In the genomic region with DNA sequence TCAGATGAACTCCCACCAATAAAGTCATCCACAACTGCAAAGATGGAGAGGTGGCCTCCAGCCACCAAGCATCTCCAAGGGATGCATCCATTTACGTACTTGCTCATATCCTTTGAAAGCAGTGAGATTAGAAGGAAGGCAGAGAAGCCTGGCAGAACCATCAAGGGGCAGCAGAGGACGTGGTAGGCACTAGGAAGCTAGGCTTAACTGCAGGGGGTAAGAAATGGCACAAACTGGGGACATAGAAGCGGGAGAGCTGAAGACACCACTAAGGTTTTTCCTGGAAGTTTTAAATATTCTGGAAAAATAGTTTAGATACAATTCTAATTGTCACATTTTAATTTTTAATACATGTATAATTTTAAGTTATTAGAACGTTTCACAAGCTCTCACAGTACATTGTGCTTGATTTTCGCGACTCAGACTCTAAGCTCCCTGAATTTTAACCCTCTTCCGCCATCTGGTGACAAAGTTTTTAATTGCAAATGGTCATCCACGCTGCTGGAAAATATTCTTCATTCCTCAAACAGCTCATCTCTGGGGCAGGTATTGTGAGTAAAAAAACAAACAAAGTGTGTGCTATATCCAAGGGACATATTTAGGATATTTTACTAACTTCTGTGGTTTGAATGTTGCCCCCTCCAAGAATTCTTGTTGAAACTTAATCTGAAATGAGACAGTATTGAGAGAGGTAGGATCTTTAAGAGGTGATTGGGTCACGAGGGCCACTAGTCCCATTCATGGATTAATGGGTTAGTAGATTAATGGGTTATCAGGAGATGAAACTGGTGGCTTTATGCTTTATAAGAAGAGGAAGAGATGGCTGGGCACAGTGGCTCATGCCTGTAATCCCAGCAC, we compare ENCODE assay signal across 8 cellular contexts. TPM values are rescaled to one million over a fixed set of nuclear protein-coding genes. Genes with fewer than 3 reads are reported as not detected.
A peak's percentile ranks its signal among the peaks of the same experiment; 100 is the strongest.
DNase-seq lines count a peak whose midpoint lies in the region; ATAC-seq and TF ChIP-seq lines count a peak whose summit lies in the region.

No MANE protein-coding gene starts in this region.

- H3K4me2 ChIP-seq in OCI-LY1 (ENCODE audit: low read length) (no peak overlapping the region), parathyroid adenoma (ENCODE audit: low read length) (no peak overlapping the region)

- no peaks in the 10 kb centered on the region for H3K79me2 ChIP-seq in OCI-LY1 (ENCODE audit: insufficient read depth, low read length)
- peaks cover 4% of the 10 kb centered on the region for H3K79me2 ChIP-seq in parathyroid adenoma

- peak; percentile 60 for DNase-seq in ELF-1 (ENCODE audit: low read depth, low spot score)
- DNase-seq in activated naive CD4-positive, alpha-beta T cell treated with anti-CD3 and anti-CD28 coated beads for 36 hours = peak; percentile 75

- H3K36me3 ChIP-seq in OCI-LY1 (ENCODE audit: insufficient read depth, low read length) = peaks cover 15% of the 10 kb centered on the region
- peaks cover 0 to 13% of the 10 kb centered on the region in 2 donors for H3K36me3 ChIP-seq in gastroesophageal sphincter
- H3K36me3 ChIP-seq in parathyroid adenoma (ENCODE audit: control insufficient read depth, insufficient read depth, low read length) = no peaks in the 10 kb centered on the region

- intact Hi-C loops in activated naive CD4-positive, alpha-beta T cell treated with anti-CD3 and anti-CD28 coated beads for 36 hours (cut with micrococcal nuclease) = loop anchor here (1.0 to 2.0 kb wide), 12 partner anchors 45 to 452 kb away; no protein-coding TSS in a partner anchor

- no peaks in the 10 kb centered on the region for H4K20me1 ChIP-seq in OCI-LY1 (ENCODE audit: insufficient read depth, low read length)

- H3K27ac ChIP-seq in OCI-LY1 (ENCODE audit: low read depth, low read length, poor library complexity, severe bottlenecking) (no peak overlapping the region), gastroesophageal sphincter (no peak overlapping the region), parathyroid adenoma (no peak overlapping the region)

- H3K36me3 Mint-ChIP-seq in activated naive CD4-positive, alpha-beta T cell treated with anti-CD3 and anti-CD28 coated beads for 36 hours (ENCODE audit: low read depth) = peaks cover 2% of the 10 kb centered on the region

- H3K27me3 ChIP-seq in OCI-LY1 (ENCODE audit: insufficient read depth, low read length) = no peaks in the 10 kb centered on the region
- H3K27me3 ChIP-seq in gastroesophageal sphincter = no peaks in the 10 kb centered on the region
- no peaks in the 10 kb centered on the region for H3K27me3 ChIP-seq in parathyroid adenoma (ENCODE audit: control insufficient read depth, insufficient read depth, low read length)

- H3K27me3 Mint-ChIP-seq in activated naive CD4-positive, alpha-beta T cell treated with anti-CD3 and anti-CD28 coated beads for 36 hours (ENCODE audit: low read depth) = no peaks in the 10 kb centered on the region

- CTCF ChIA-PET in activated naive CD4-positive, alpha-beta T cell treated with anti-CD3 and anti-CD28 coated beads for 36 hours (lab: Charles Lee) = interaction anchor here (0.6 to 4.2 kb wide), 55 partner anchors 9 to 1094 kb away, joined by 3 to 53 read pairs (median 4); partner anchors contain the start of gene SLC14A1

- H3K9me3 ChIP-seq in OCI-LY1 (ENCODE audit: low read length) = no peaks in the 10 kb centered on the region
- no peaks in the 10 kb centered on the region for H3K9me3 ChIP-seq in gastroesophageal sphincter
- no peaks in the 10 kb centered on the region for H3K9me3 ChIP-seq in parathyroid adenoma (ENCODE audit: control insufficient read depth, low read length)

- WGBS in gastroesophageal sphincter (ENCODE audit: low coverage in 1 of 2), 2 donors = 19 to 26% methylated on average over 7 to 9 of the region's 9 CpGs

- H3K9ac ChIP-seq in OCI-LY1 (ENCODE audit: low read length) = no peak overlapping the region
- no peak overlapping the region for H3K9ac ChIP-seq in parathyroid adenoma

- no peaks in the 10 kb centered on the region for H3K9me2 ChIP-seq in OCI-LY1 (ENCODE audit: low read depth, low read length)

- H3F3A ChIP-seq in OCI-LY1 (ENCODE audit: insufficient read depth, low read length) = no peaks in the 10 kb centered on the region; the same call in 1 of the 2 replicates

- TF ChIP-seq CTCF in OCI-LY1 (IDR thresholded peaks at IDR 0.05; ENCODE audit: low read length) = peak; percentile 63
- TF ChIP-seq CTCF in gastroesophageal sphincter (IDR thresholded peaks at IDR 0.05) = peak in 3 of 4 experiments; percentile 66 to 74 (median 66)
- peak; percentile 70 for TF ChIP-seq CTCF in parathyroid adenoma (IDR thresholded peaks at IDR 0.05)

- H3K4me3 ChIP-seq in OCI-LY1 (ENCODE audit: low read depth, low read length, poor library complexity, severe bottlenecking) (no peak overlapping the region), gastroesophageal sphincter (no peak overlapping the region), parathyroid adenoma (ENCODE audit: low read depth, low read length) (no peak overlapping the region)

- TF ChIP-seq RAD21 in Ishikawa (IDR thresholded peaks at IDR 0.05; ENCODE audit: low read depth) = peak; percentile 91

- H3K4me1 ChIP-seq in OCI-LY1 (ENCODE audit: insufficient read depth, low read length, severe bottlenecking) (no peaks in the 10 kb centered on the region), gastroesophageal sphincter (peaks cover 0 to 45% (median 9%) of the 10 kb centered on the region in 3 donors), parathyroid adenoma (peaks cover 8% of the 10 kb centered on the region)

- ATAC-seq in gastroesophageal sphincter = peak; percentile 37
- ATAC-seq in GM21367 (IDR thresholded peaks at IDR 0.05; ENCODE audit: unreplicated experiment) = no peak
- ATAC-seq in HG02840 (IDR thresholded peaks at IDR 0.05; ENCODE audit: low FRiP score, unreplicated experiment) = no peak

- peaks cover 40% of the 10 kb centered on the region for H3K4me1 Mint-ChIP-seq in activated naive CD4-positive, alpha-beta T cell treated with anti-CD3 and anti-CD28 coated beads for 36 hours (ENCODE audit: low read depth)

- H2AFZ ChIP-seq in OCI-LY1 (ENCODE audit: low read length) = no peak overlapping the region
- H2AFZ ChIP-seq in parathyroid adenoma = no peak overlapping the region

- H3K4me3 Mint-ChIP-seq in activated naive CD4-positive, alpha-beta T cell treated with anti-CD3 and anti-CD28 coated beads for 36 hours = no peak overlapping the region

- H3K9me3 Mint-ChIP-seq in activated naive CD4-positive, alpha-beta T cell treated with anti-CD3 and anti-CD28 coated beads for 36 hours = no peaks in the 10 kb centered on the region

- H3K27ac Mint-ChIP-seq in activated naive CD4-positive, alpha-beta T cell treated with anti-CD3 and anti-CD28 coated beads for 36 hours = no peak overlapping the region

- TF ChIP-seq POLR2A in gastroesophageal sphincter (IDR thresholded peaks at IDR 0.05) = no peak

- TF ChIP-seq EP300 in Ishikawa (IDR thresholded peaks at IDR 0.05; ENCODE audit: borderline replicate concordance) (no peak), gastroesophageal sphincter (IDR thresholded peaks at IDR 0.05) (no peak)

TF ChIP-seq in Ishikawa, 13 proteins besides CTCF, POLR2A, EP300 and RAD21:
- TF ChIP-seq, protein P1, sequence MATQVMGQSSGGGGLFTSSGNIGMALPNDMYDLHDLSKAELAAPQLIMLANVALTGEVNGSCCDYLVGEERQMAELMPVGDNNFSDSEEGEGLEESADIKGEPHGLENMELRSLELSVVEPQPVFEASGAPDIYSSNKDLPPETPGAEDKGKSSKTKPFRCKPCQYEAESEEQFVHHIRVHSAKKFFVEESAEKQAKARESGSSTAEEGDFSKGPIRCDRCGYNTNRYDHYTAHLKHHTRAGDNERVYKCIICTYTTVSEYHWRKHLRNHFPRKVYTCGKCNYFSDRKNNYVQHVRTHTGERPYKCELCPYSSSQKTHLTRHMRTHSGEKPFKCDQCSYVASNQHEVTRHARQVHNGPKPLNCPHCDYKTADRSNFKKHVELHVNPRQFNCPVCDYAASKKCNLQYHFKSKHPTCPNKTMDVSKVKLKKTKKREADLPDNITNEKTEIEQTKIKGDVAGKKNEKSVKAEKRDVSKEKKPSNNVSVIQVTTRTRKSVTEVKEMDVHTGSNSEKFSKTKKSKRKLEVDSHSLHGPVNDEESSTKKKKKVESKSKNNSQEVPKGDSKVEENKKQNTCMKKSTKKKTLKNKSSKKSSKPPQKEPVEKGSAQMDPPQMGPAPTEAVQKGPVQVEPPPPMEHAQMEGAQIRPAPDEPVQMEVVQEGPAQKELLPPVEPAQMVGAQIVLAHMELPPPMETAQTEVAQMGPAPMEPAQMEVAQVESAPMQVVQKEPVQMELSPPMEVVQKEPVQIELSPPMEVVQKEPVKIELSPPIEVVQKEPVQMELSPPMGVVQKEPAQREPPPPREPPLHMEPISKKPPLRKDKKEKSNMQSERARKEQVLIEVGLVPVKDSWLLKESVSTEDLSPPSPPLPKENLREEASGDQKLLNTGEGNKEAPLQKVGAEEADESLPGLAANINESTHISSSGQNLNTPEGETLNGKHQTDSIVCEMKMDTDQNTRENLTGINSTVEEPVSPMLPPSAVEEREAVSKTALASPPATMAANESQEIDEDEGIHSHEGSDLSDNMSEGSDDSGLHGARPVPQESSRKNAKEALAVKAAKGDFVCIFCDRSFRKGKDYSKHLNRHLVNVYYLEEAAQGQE (IDR thresholded peaks at IDR 0.05; ENCODE audit: low read depth) = no peak
- no peak for TF ChIP-seq EGR1 (IDR thresholded peaks at IDR 0.05)
- no peak for TF ChIP-seq TEAD4 (IDR thresholded peaks at IDR 0.05)
- TF ChIP-seq YY1 (IDR thresholded peaks at IDR 0.05; ENCODE audit: low read depth) = no peak
TF ChIP-seq in Ishikawa: peak in this region for 0.

RNA-seq across cellular contexts. Expression of gene PSTPIP2, which starts 1.6 kb away (rescaled TPM):
- 10 to 100 TPM; 14.3 TPM for total RNA-seq in activated naive CD4-positive, alpha-beta T cell treated with anti-CD3 and anti-CD28 coated beads for 36 hours
- 10 to 100 TPM in 1 of 4 donors, 1 to 10 TPM in 3; 6.5 to 10.7 (median 8.7) TPM for total RNA-seq in gastroesophageal sphincter

RNA-seq across cellular contexts. Expression of gene ATP5F1A, which starts 24.4 kb away (rescaled TPM):
- 100 to 1,000 TPM; 467 TPM for total RNA-seq in activated naive CD4-positive, alpha-beta T cell treated with anti-CD3 and anti-CD28 coated beads for 36 hours
- total RNA-seq in gastroesophageal sphincter = 100 to 1,000 TPM; 461 to 688 (median 605) TPM

RNA-seq across cellular contexts. Expression of gene HAUS1, which starts 30.5 kb away (rescaled TPM):
- 10 to 100 TPM; 59.4 to 60.9 TPM for total RNA-seq in activated naive CD4-positive, alpha-beta T cell treated with anti-CD3 and anti-CD28 coated beads for 36 hours
- 10 to 100 TPM; 16.2 to 36.0 (median 33.6) TPM for total RNA-seq in gastroesophageal sphincter
